30 cellular contexts compared by ENCODE assay signal in the genomic region with DNA sequence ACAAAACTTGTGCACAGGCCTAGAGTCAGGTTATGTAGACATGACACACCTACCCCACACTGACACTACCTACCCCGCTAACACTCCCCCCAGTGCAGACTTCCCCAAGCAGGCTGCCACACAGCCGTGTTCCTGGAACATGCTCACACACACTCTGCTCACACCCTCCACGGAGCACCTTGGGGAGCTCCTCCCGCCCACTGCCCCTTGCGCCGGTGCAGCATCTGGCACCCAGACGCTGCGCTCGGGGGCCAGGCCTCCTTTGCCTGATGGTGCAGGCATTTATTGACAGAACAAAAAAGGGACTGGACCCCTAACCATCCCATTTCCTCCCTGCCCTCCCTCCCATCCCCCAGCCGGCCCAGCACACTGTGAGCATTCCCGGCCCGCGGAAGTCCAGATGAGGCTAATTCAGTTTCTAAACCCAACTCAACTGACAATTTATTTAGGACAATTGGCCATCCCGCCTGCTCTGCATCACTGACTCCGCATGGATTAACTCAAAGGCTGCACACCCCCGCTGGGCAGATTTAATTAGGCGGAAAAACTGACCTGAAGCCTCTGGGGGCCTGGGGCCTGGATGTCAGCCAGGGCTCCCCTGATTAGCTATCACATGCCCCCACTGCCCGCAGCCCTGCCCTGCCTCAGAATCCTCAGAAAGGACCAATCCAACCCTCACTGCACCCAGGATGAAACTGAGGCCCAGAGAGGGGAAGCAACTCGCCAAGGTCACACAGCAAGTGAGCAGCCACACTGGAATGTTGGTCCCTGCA. TPM values are rescaled to one million over a fixed set of nuclear protein-coding genes. Genes with fewer than 3 reads are reported as not detected.
DNase-seq lines count a peak whose midpoint lies in the region; ATAC-seq, FAIRE-seq and TF ChIP-seq lines count a peak whose summit lies in the region.
"Had no signal": no experiment of that assay in that cellular context is flagged by ENCODE, and none has a peak within 500 bp of the region (broad histone marks: within the 10 kb centered on the region; RNA-seq: fewer than 3 reads in every experiment).

No MANE protein-coding gene starts in this region.

- TF ChIP-seq CTCF in heart left ventricle (IDR thresholded peaks at IDR 0.05) (no peak), astrocyte (IDR thresholded peaks at IDR 0.05; ENCODE audit: insufficient read depth, low read depth, low read length) (no peak)

- 78 to 87% (median 81%) methylated on average over 19 of the region's 19 CpGs for WGBS in heart left ventricle, 4 donors

- ATAC-seq in heart left ventricle (no peak), GM18505 (IDR thresholded peaks at IDR 0.05; ENCODE audit: unreplicated experiment) (no peak)
- ATAC-seq: activated CD8-positive, alpha-beta memory T cell treated with anti-CD3 and anti-CD28 coated beads, Interleukin-2, amount 10 ng/mL, durations not matched to agents 7 days and 5 days; stimulated activated effector memory CD8-positive, alpha-beta T cell treated with anti-CD3 and anti-CD28 coated beads, Interleukin-12 subunit alpha, Interleukin-12 subunit beta, amount 100 ng/mL, for 72 hours had no signal

- no peaks in the 10 kb centered on the region for H3K36me3 Mint-ChIP-seq in astrocyte (ENCODE audit: low read depth, unreplicated experiment)
- H3K36me3 Mint-ChIP-seq: activated CD8-positive, alpha-beta memory T cell treated with anti-CD3 and anti-CD28 coated beads, Interleukin-2, amount 10 ng/mL, durations not matched to agents 7 days and 5 days; activated naive CD4-positive, alpha-beta T cell treated with anti-CD3 and anti-CD28 coated beads, Interleukin-2, amount 10 ng/mL, durations not matched to agents 7 days and 5 days; memory B cell; stimulated activated effector memory CD8-positive, alpha-beta T cell treated with anti-CD3 and anti-CD28 coated beads, Interleukin-12 subunit alpha, Interleukin-12 subunit beta, amount 100 ng/mL, for 72 hours had no signal

- peaks cover 27% of the 10 kb centered on the region for H3K27me3 Mint-ChIP-seq in astrocyte (ENCODE audit: low read depth, unreplicated experiment)
- H3K27me3 Mint-ChIP-seq: activated CD8-positive, alpha-beta memory T cell treated with anti-CD3 and anti-CD28 coated beads, Interleukin-2, amount 10 ng/mL, durations not matched to agents 7 days and 5 days had no signal

- no peaks in the 10 kb centered on the region for H3K4me1 Mint-ChIP-seq in astrocyte (ENCODE audit: low read depth, unreplicated experiment)
- H3K4me1 Mint-ChIP-seq: activated CD8-positive, alpha-beta memory T cell treated with anti-CD3 and anti-CD28 coated beads, Interleukin-2, amount 10 ng/mL, durations not matched to agents 7 days and 5 days; activated naive CD4-positive, alpha-beta T cell treated with anti-CD3 and anti-CD28 coated beads, Interleukin-2, amount 10 ng/mL, durations not matched to agents 7 days and 5 days; stimulated activated effector memory CD8-positive, alpha-beta T cell treated with anti-CD3 and anti-CD28 coated beads, Interleukin-12 subunit alpha, Interleukin-12 subunit beta, amount 100 ng/mL, for 72 hours had no signal

- TF ChIP-seq POLR2A in heart left ventricle (IDR thresholded peaks at IDR 0.05) (no peak), GM18505 (IDR thresholded peaks at IDR 0.05; ENCODE audit: borderline replicate concordance, extremely low read depth, insufficient read depth, insufficient read length) (no peak)

- DNase-seq in heart left ventricle (peak in 3 of 5 donors; percentile 13 to 38 (median 20)), cardiac septum (ENCODE audit: low spot score) (no peak), astrocyte (ENCODE audit: low read depth) (no peak), left kidney (ENCODE audit: low read depth, low spot score) (peak; percentile 45), NOMO-1 treated with DMSO at 0.1 percent for 48 hours (lab: John Stamatoyannopoulos, UW; ENCODE audit: unreplicated experiment) (no peak), T-helper 1 cell (no peak)
- DNase-seq: ACHN; activated CD4-positive, alpha-beta T cell treated with anti-CD3 and anti-CD28 coated beads, Interleukin-2, amount 50 U/mL, for 1 hour; activated CD8-positive, alpha-beta memory T cell treated with anti-CD3 and anti-CD28 coated beads, Interleukin-2, amount 10 ng/mL, durations not matched to agents 7 days and 5 days; activated naive CD4-positive, alpha-beta T cell treated with anti-CD3 and anti-CD28 coated beads, Interleukin-2, amount 10 ng/mL, durations not matched to agents 7 days and 5 days; amniotic stem cell; Caco-2; Kasumi-1; NCI-H2029; NCI-H345; NK-92 treated with Interleukin-12 subunit alpha and Interleukin-12 subunit beta, amount 100 ng/mL, for 24 hours; stimulated activated CD4-positive, alpha-beta T cell treated with anti-CD3 and anti-CD28 coated beads, Interleukin-2, amount 100 ng/mL, for 48 hours had no signal

- H3K27ac ChIP-seq in heart left ventricle, result no peak overlapping the region
- H3K27ac ChIP-seq in astrocyte (ENCODE audit: low read depth, low read length), result no peak overlapping the region
- H3K27ac ChIP-seq: BLaER1 treated with 17β-estradiol and CSF1 and Interleukin-3, amounts not matched to agents 10 nM and 100 nM; SK-N-MC; VCaP had no signal

- H3K4me1 ChIP-seq in heart left ventricle (peaks cover 0 to 5% (median 0%) of the 10 kb centered on the region in 12 donors), astrocyte (ENCODE audit: insufficient read depth, low read length) (peaks cover 5% of the 10 kb centered on the region)
- H3K4me1 ChIP-seq: Caco-2 had no signal

- no peaks in the 10 kb centered on the region for H4K20me1 ChIP-seq in astrocyte (ENCODE audit: insufficient read depth, low read length)
- H4K20me1 ChIP-seq: BLaER1 treated with 17β-estradiol and CSF1 and Interleukin-3, amounts not matched to agents 10 nM and 100 nM had no signal

- no peak overlapping the region for H2AFZ ChIP-seq in astrocyte (ENCODE audit: low read depth, low read length)

- H3K27ac Mint-ChIP-seq in astrocyte (ENCODE audit: unreplicated experiment), result no peak overlapping the region
- H3K27ac Mint-ChIP-seq: activated CD8-positive, alpha-beta memory T cell treated with anti-CD3 and anti-CD28 coated beads, Interleukin-2, amount 10 ng/mL, durations not matched to agents 7 days and 5 days; activated naive CD4-positive, alpha-beta T cell treated with anti-CD3 and anti-CD28 coated beads, Interleukin-2, amount 10 ng/mL, durations not matched to agents 7 days and 5 days; activated T-helper 1 cell treated with anti-CD3 and anti-CD28 coated beads, Interleukin-12 subunit alpha, Interleukin-12 subunit beta, Interleukin-2, Interleukin-4 antibody, amounts not matched to agents 30 ng/mL and 10 ng/mL and 1 ng/mL, durations not matched to agents 14 hours and 24 hours and 36 hours; memory B cell; stimulated activated effector memory CD8-positive, alpha-beta T cell treated with anti-CD3 and anti-CD28 coated beads, Interleukin-12 subunit alpha, Interleukin-12 subunit beta, amount 100 ng/mL, for 72 hours had no signal

- no peaks in the 10 kb centered on the region for H3K36me3 ChIP-seq in heart left ventricle
- H3K36me3 ChIP-seq in astrocyte (ENCODE audit: insufficient read depth, low read length), result no peaks in the 10 kb centered on the region
- H3K36me3 ChIP-seq: BLaER1 treated with 17β-estradiol and CSF1 and Interleukin-3, amounts not matched to agents 10 nM and 100 nM had no signal

- peak overlapping the region; percentile 34 for H3K4me2 ChIP-seq in astrocyte (ENCODE audit: low read length)

- H3K9me3 ChIP-seq in heart left ventricle (no peaks in the 10 kb centered on the region), astrocyte (ENCODE audit: insufficient read depth, low read depth, low read length) (no peaks in the 10 kb centered on the region)
- H3K9me3 ChIP-seq: Caco-2 had no signal

- H3K9me3 Mint-ChIP-seq in astrocyte (ENCODE audit: unreplicated experiment), result no peaks in the 10 kb centered on the region
- H3K9me3 Mint-ChIP-seq: activated naive CD4-positive, alpha-beta T cell treated with anti-CD3 and anti-CD28 coated beads, Interleukin-2, amount 10 ng/mL, durations not matched to agents 7 days and 5 days; activated T-helper 1 cell treated with anti-CD3 and anti-CD28 coated beads, Interleukin-12 subunit alpha, Interleukin-12 subunit beta, Interleukin-2, Interleukin-4 antibody, amounts not matched to agents 30 ng/mL and 10 ng/mL and 1 ng/mL, durations not matched to agents 14 hours and 24 hours and 36 hours; memory B cell; stimulated activated effector memory CD8-positive, alpha-beta T cell treated with anti-CD3 and anti-CD28 coated beads, Interleukin-12 subunit alpha, Interleukin-12 subunit beta, amount 100 ng/mL, for 72 hours had no signal

- H3K4me3 ChIP-seq in heart left ventricle (no peak overlapping the region), astrocyte (ENCODE audit: insufficient read depth, low read depth, low read length) (no peak overlapping the region)
- H3K4me3 ChIP-seq: BLaER1 treated with 17β-estradiol and CSF1 and Interleukin-3, amounts not matched to agents 10 nM and 100 nM; SK-N-MC had no signal

- H3K4me3 Mint-ChIP-seq in astrocyte (ENCODE audit: unreplicated experiment), result no peak overlapping the region
- H3K4me3 Mint-ChIP-seq: activated CD8-positive, alpha-beta memory T cell treated with anti-CD3 and anti-CD28 coated beads, Interleukin-2, amount 10 ng/mL, durations not matched to agents 7 days and 5 days; activated naive CD4-positive, alpha-beta T cell treated with anti-CD3 and anti-CD28 coated beads, Interleukin-2, amount 10 ng/mL, durations not matched to agents 7 days and 5 days; activated T-helper 1 cell treated with anti-CD3 and anti-CD28 coated beads, Interleukin-12 subunit alpha, Interleukin-12 subunit beta, Interleukin-2, Interleukin-4 antibody, amounts not matched to agents 30 ng/mL and 10 ng/mL and 1 ng/mL, durations not matched to agents 14 hours and 24 hours and 36 hours; memory B cell; stimulated activated effector memory CD8-positive, alpha-beta T cell treated with anti-CD3 and anti-CD28 coated beads, Interleukin-12 subunit alpha, Interleukin-12 subunit beta, amount 100 ng/mL, for 72 hours had no signal

- no peaks in the 10 kb centered on the region for H3K27me3 ChIP-seq in heart left ventricle
- H3K27me3 ChIP-seq in astrocyte (ENCODE audit: insufficient read depth, low read length), result no peaks in the 10 kb centered on the region
- H3K27me3 ChIP-seq: BLaER1 treated with 17β-estradiol and CSF1 and Interleukin-3, amounts not matched to agents 10 nM and 100 nM had no signal

- intact Hi-C loops in heart left ventricle (cut with DNase I) (loop anchor here in 2 of 10 donors (5.0 to 10.0 kb wide), 2 partner anchors 80 to 213 kb away; no protein-coding TSS in a partner anchor), cardiac septum (cut with DNase I) (loop anchor here (5.0 kb wide), 1 partner anchor 83 kb away; no protein-coding TSS in a partner anchor)

- H3K9ac ChIP-seq in astrocyte (ENCODE audit: low read length), result no peak overlapping the region
- H3K9ac ChIP-seq: BLaER1 treated with 17β-estradiol and CSF1 and Interleukin-3, amounts not matched to agents 10 nM and 100 nM had no signal

- no peaks in the 10 kb centered on the region for H3K79me2 ChIP-seq in astrocyte (ENCODE audit: insufficient read depth, low read length)

- FAIRE-seq in astrocyte (lab: Jason Lieb, UNC), result no peak

RNA-seq across cellular contexts. Expression of gene KCNC1, which starts 30.1 kb away (rescaled TPM):
- under 1 TPM in 3 of 9 donors, not detected in 6; 0.02 to 0.25 (median 0.05) TPM for total RNA-seq in heart left ventricle
- polyA plus RNA-seq in heart left ventricle, result not detected
- 0.05 TPM for total RNA-seq in cardiac septum
- total RNA-seq in astrocyte, result 0.05 and 0.12 TPM in 2 replicates
- total RNA-seq: activated CD8-positive, alpha-beta memory T cell treated with anti-CD3 and anti-CD28 coated beads, Interleukin-2, amount 10 ng/mL, durations not matched to agents 7 days and 5 days; activated T-helper 1 cell treated with anti-CD3 and anti-CD28 coated beads, Interleukin-12 subunit alpha, Interleukin-12 subunit beta, Interleukin-2, Interleukin-4 antibody, amounts not matched to agents 30 ng/mL and 10 ng/mL and 1 ng/mL, durations not matched to agents 14 hours and 24 hours and 36 hours; dermis microvascular lymphatic vessel endothelial cell; H4; osteocyte; RPMI7951; ureter had no signal

RNA-seq across cellular contexts. Expression of gene MYOD1, which starts 45.3 kb away (rescaled TPM):
- total RNA-seq in heart left ventricle (not detected), cardiac septum (not detected), astrocyte (not detected in 2 replicates)
- polyA plus RNA-seq in heart left ventricle, result not detected
- total RNA-seq: activated CD8-positive, alpha-beta memory T cell treated with anti-CD3 and anti-CD28 coated beads, Interleukin-2, amount 10 ng/mL, durations not matched to agents 7 days and 5 days; activated T-helper 1 cell treated with anti-CD3 and anti-CD28 coated beads, Interleukin-12 subunit alpha, Interleukin-12 subunit beta, Interleukin-2, Interleukin-4 antibody, amounts not matched to agents 30 ng/mL and 10 ng/mL and 1 ng/mL, durations not matched to agents 14 hours and 24 hours and 36 hours; Caco-2; dermis microvascular lymphatic vessel endothelial cell; H4; osteocyte; renal cortical epithelial cell; ureter had no signal

Comparison
In these comparisons a context has a peak if more than half of its experiments do, and no peak if none do; other contexts are left out.
1. DNase-seq: peak in heart left ventricle (3 of 5) and left kidney (single experiment); none in cardiac septum (single experiment), astrocyte (single experiment), NOMO-1 treated with DMSO at 0.1 percent for 48 hours (single experiment) and T-helper 1 cell (0 of 5).